14 cellular contexts compared by ENCODE assay signal in the genomic region with DNA sequence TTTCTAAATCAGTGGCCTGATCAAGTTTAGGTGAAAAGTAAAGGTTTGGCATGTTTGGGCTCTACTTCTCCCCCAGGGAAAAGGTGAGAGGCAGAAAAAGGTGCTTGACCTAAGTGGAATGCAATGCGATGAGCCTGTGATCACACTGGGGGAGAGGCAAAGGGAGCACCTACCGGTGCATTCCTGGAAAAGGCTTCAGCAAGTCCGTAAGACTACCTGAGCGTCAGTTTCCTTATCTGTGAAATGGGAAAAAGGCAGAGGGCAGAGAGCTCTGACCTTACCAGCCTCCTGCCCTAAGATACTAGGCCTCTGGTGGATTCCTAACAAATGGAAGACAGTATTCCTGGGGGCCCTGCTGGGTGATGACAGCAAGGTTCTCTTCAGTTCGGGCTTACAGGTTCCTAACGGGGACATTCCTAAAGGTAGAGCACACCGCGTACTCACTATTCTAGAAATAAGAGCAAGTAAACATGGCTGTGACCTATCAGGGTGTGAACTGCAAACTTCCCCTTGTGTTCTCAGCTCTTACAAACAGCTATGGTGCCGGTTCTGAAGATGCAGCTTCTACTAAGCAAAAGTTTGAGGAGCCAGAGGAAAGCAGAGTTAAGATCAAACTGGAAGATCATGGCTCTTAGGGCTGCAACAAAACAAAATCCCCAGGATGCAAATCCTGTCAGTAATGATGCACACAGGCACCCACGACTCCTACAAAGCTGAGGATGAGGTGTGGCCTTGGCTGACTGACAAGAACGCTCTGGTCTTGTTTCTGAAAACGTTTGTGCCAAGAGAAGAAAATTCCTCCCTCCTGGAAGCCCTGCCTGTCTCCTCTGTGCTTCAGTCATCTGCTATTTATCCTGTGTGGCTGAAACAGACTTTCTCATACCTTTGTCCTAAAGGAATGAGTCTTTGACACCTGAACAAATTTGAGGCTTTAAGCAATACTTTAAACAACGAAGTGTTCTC. TPM values are rescaled to one million over a fixed set of nuclear protein-coding genes. Genes with fewer than 3 reads are reported as not detected.
A peak's percentile ranks its signal among the peaks of the same experiment; 100 is the strongest.
DNase-seq lines count a peak whose midpoint lies in the region; ATAC-seq and TF ChIP-seq lines count a peak whose summit lies in the region.
"Had no signal": no experiment of that assay in that cellular context is flagged by ENCODE, and none has a peak within 500 bp of the region (broad histone marks: within the 10 kb centered on the region; RNA-seq: fewer than 3 reads in every experiment).

No MANE protein-coding gene starts in this region.

- TF ChIP-seq POLR2A in IMR-90 (IDR thresholded peaks at IDR 0.05; ENCODE audit: low read depth, low read length) (no peak), right lobe of liver (IDR thresholded peaks at IDR 0.05) (no peak), testis (IDR thresholded peaks at IDR 0.05) (no peak)

- no peaks in the 10 kb centered on the region for H3K9me1 ChIP-seq in IMR-90 (ENCODE audit: insufficient read depth, low read length)

- WGBS in IMR-90 (ENCODE audit: extremely low coverage in 2 of 2, insufficient read length in 1 of 2), 2 experiments = 88% methylated on average over 1 of the region's 13 CpGs; no CpG with 5 or more reads in 1 of the 2 experiments
- 22% methylated on average over 9 of the region's 13 CpGs for WGBS in right lobe of liver (ENCODE audit: insufficient coverage, low coverage, low lambda C conversion rate, missing lambda C conversion rate)
- 49 to 51% methylated on average over 13 of the region's 13 CpGs for WGBS in testis, 2 donors

- H3K36me3 ChIP-seq in IMR-90 (ENCODE audit: control insufficient read depth, insufficient read depth, low read length) = no peaks in the 10 kb centered on the region
- H3K36me3 ChIP-seq in right lobe of liver = no peaks in the 10 kb centered on the region
- H3K36me3 ChIP-seq in testis (ENCODE audit: low read depth, missing control alignments) = no peaks in the 10 kb centered on the region
- H3K36me3 ChIP-seq: SJSA1 had no signal

- no peak overlapping the region for H2BK15ac ChIP-seq in IMR-90 (ENCODE audit: low read depth, low read length)

- H2BK120ac ChIP-seq in IMR-90 (ENCODE audit: low read depth, low read length) = no peak overlapping the region

- no peaks in the 10 kb centered on the region for H3K79me1 ChIP-seq in IMR-90 (ENCODE audit: low read depth in 1 of 2, low read length in 2 of 2)

- H2AK5ac ChIP-seq in IMR-90 (ENCODE audit: low read depth, low read length) = no peak overlapping the region

- H3K9me3 Mint-ChIP-seq in glutamatergic neuron (ENCODE audit: unreplicated experiment) = no peaks in the 10 kb centered on the region
- H3K9me3 Mint-ChIP-seq: H9 had no signal

- ATAC-seq in IMR-90 (ENCODE audit: low read depth) (no peak), right lobe of liver (no peak), HG02840 (IDR thresholded peaks at IDR 0.05; ENCODE audit: low FRiP score, unreplicated experiment) (no peak)
- ATAC-seq: activated CD8-positive, alpha-beta T cell treated with anti-CD3 and anti-CD28 coated beads, Interleukin-2, amount 10 ng/mL, durations not matched to agents 7 days and 5 days had no signal

- no peaks in the 10 kb centered on the region for H3K27me3 Mint-ChIP-seq in glutamatergic neuron (ENCODE audit: unreplicated experiment)

- no peak overlapping the region for H3K9ac ChIP-seq in IMR-90 (ENCODE audit: low read depth, low read length)

- H3K56ac ChIP-seq in IMR-90 (ENCODE audit: extremely low read depth, insufficient read depth, low read length) = no peak overlapping the region

- H3K9me3 ChIP-seq in IMR-90 (ENCODE audit: control insufficient read depth, insufficient read depth, low read length) (no peaks in the 10 kb centered on the region), right lobe of liver (no peaks in the 10 kb centered on the region), testis (no peaks in the 10 kb centered on the region)
- H3K9me3 ChIP-seq: SJSA1 had no signal

- H3K4me3 Mint-ChIP-seq in glutamatergic neuron (ENCODE audit: unreplicated experiment) = no peak overlapping the region
- H3K4me3 Mint-ChIP-seq: activated CD8-positive, alpha-beta T cell treated with anti-CD3 and anti-CD28 coated beads, Interleukin-2, amount 10 ng/mL, durations not matched to agents 7 days and 5 days; H9 had no signal

- no peak overlapping the region for H3K23ac ChIP-seq in IMR-90 (ENCODE audit: low read depth, low read length)

- POLR2A ChIA-PET in IMR-90 (lab: Charles Lee; ENCODE audit: unreplicated experiment) = no interaction called here

- H3K36me3 Mint-ChIP-seq in glutamatergic neuron (ENCODE audit: unreplicated experiment) = no peaks in the 10 kb centered on the region

- H3K4me2 ChIP-seq in IMR-90 (ENCODE audit: low read depth, low read length) = no peak overlapping the region

- H3K14ac ChIP-seq in IMR-90 (replicated peaks; ENCODE audit: low read depth, low read length) = no peak overlapping the region

- H2BK20ac ChIP-seq in IMR-90 (ENCODE audit: low read depth, low read length) = no peak overlapping the region

- H2BK5ac ChIP-seq in IMR-90 (ENCODE audit: low read depth, low read length, poor library complexity, severe bottlenecking) = no peak overlapping the region

- H3K27me3 ChIP-seq in IMR-90 (ENCODE audit: control insufficient read depth, insufficient read depth, low read length) (no peaks in the 10 kb centered on the region; the same call in 1 of the 2 replicates), right lobe of liver (no peaks in the 10 kb centered on the region), testis (no peaks in the 10 kb centered on the region)

- no TSS peak for BruUV-seq in IMR-90 (replicated peaks; lab: Mats Ljungman, UMichigan)

- intact Hi-C loops in IMR-90 (cut with micrococcal nuclease) = no loop called here
- intact Hi-C loops in right lobe of liver (cut with DNase I) = no loop called here
- intact Hi-C loops in testis (cut with DNase I; ENCODE audit: low total_unique reads) = no loop called here

- no peak overlapping the region for H4K5ac ChIP-seq in IMR-90 (ENCODE audit: low read depth, low read length)

- H3K4me3 ChIP-seq in IMR-90 (ENCODE audit: insufficient read depth, low read depth, low read length) (no peak overlapping the region), right lobe of liver (no peak overlapping the region), testis (no peak overlapping the region)
- H3K4me3 ChIP-seq: SJSA1 had no signal

- no peak overlapping the region for H4K91ac ChIP-seq in IMR-90 (ENCODE audit: insufficient read depth, low read depth, low read length)

- TF ChIP-seq CTCF in IMR-90 (conservative IDR thresholded peaks at IDR 0.05; ENCODE audit: low read depth, low read length) (no peak), right lobe of liver (IDR thresholded peaks at IDR 0.05) (no peak), testis (IDR thresholded peaks at IDR 0.05) (no peak), glutamatergic neuron (IDR thresholded peaks at IDR 0.05; ENCODE audit: partially characterized antibody, unreplicated experiment) (no peak)

- no peaks in the 10 kb centered on the region for H4K20me1 ChIP-seq in IMR-90 (ENCODE audit: insufficient read depth, low read length)

- dilution Hi-C loops in IMR-90 (cut with HindIII; ENCODE audit: low sequenced_read_pairs, unreplicated experiment) = no loop called here

- no peak for TF ChIP-seq RAD21 in IMR-90 (IDR thresholded peaks at IDR 0.05; ENCODE audit: low read length)

- no peak overlapping the region for H2AFZ ChIP-seq in IMR-90 (replicated peaks; ENCODE audit: low read length, poor library complexity)

- no peak overlapping the region for H3K18ac ChIP-seq in IMR-90 (ENCODE audit: low read depth, low read length)

- no peak overlapping the region for H4K8ac ChIP-seq in IMR-90 (ENCODE audit: low read depth in 2 of 2, low read length in 2 of 2)

- no peaks in the 10 kb centered on the region for H3K4me1 Mint-ChIP-seq in glutamatergic neuron (ENCODE audit: low read depth, unreplicated experiment)

- no peak overlapping the region for H2AK9ac ChIP-seq in IMR-90 (replicated peaks; ENCODE audit: low read depth, low read length, poor library complexity)

- H3K4me1 ChIP-seq in IMR-90 (ENCODE audit: control insufficient read depth, insufficient read depth, low read length) (0 out of 2 replicates have a peak, but pooled peaks cover 1% of the 10 kb centered on the region), right lobe of liver (peaks cover 0 to 49% (median 24%) of the 10 kb centered on the region in 4 donors), testis (peaks cover 33% of the 10 kb centered on the region)
- H3K4me1 ChIP-seq: SJSA1 had no signal

- no peak overlapping the region for H3K27ac ChIP-seq in IMR-90 (ENCODE audit: insufficient read depth, low read length)
- peak overlapping the region; percentile 31 for H3K27ac ChIP-seq in cingulate gyrus (ENCODE audit: low read depth, low read length)
- H3K27ac ChIP-seq in right lobe of liver = peak overlapping the region in 2 of 3 donors; percentile 4 to 78
- H3K27ac ChIP-seq in testis = peak overlapping the region; percentile 73 to 82
- H3K27ac ChIP-seq: SJSA1 had no signal

- H3K27ac Mint-ChIP-seq in glutamatergic neuron (ENCODE audit: unreplicated experiment) = no peak overlapping the region
- H3K27ac Mint-ChIP-seq: activated CD8-positive, alpha-beta T cell treated with anti-CD3 and anti-CD28 coated beads, Interleukin-2, amount 10 ng/mL, durations not matched to agents 7 days and 5 days; H9 had no signal

- H3K4ac ChIP-seq in IMR-90 (ENCODE audit: low read depth, low read length) = no peak overlapping the region

- CTCF ChIA-PET in IMR-90 (lab: Yijun Ruan, JAX) = no interaction called here

- DNase-seq in IMR-90 = peak; percentile 21
- no peak for DNase-seq in right lobe of liver
- peak; percentile 90 for DNase-seq in testis
- no peak for DNase-seq in NCI-H526 treated with DMSO at 0.1 percent for 48 hours (lab: John Stamatoyannopoulos, UW)
- DNase-seq in Ammon's horn (ENCODE audit: low spot score) = no peak
- DNase-seq in glutamatergic neuron = no peak
- DNase-seq: activated CD8-positive, alpha-beta T cell treated with anti-CD3 and anti-CD28 coated beads, Interleukin-2, amount 10 ng/mL, durations not matched to agents 7 days and 5 days; aorta; H9; NCI-H187 treated with DMSO at 0.1 percent for 48 hours; stimulated activated CD4-positive, alpha-beta T cell treated with anti-CD3 and anti-CD28 coated beads, Interleukin-2, amount 100 ng/mL, for 24 hours had no signal

- in situ Hi-C loops in IMR-90 (cut with MboI; ENCODE audit: low sequenced_read_pairs) = no loop called here

TF ChIP-seq in IMR-90, 13 proteins besides CTCF, POLR2A, EP300 and RAD21 (continues in another document):
- no peak for TF ChIP-seq MXI1 (IDR thresholded peaks at IDR 0.05; ENCODE audit: borderline replicate concordance, low read depth, low read length)
- no peak for TF ChIP-seq RFX5 (IDR thresholded peaks at IDR 0.05; ENCODE audit: low read depth, low read length)
- no peak for TF ChIP-seq FOS (IDR thresholded peaks at IDR 0.05; ENCODE audit: low read depth, low read length)
- no peak for TF ChIP-seq CEBPB (IDR thresholded peaks at IDR 0.05; ENCODE audit: low read depth, low read length)

RNA-seq across cellular contexts. Expression of gene ACSL5, which starts 13.3 kb away (rescaled TPM):
- total RNA-seq in IMR-90 (2012; rRNA removed) (1.1 and 1.3 TPM in 2 replicates), right lobe of liver (10 to 100 TPM; 35.1 to 92.4 (median 73.8) TPM), testis (10 to 100 TPM; 10.1 to 11.4 TPM), glutamatergic neuron (ENCODE audit: unreplicated experiment) (not detected)
- polyA plus RNA-seq in IMR-90 (2012; rRNA removed) (0.86 and 0.87 TPM in 2 replicates), testis (ENCODE audit: insufficient read depth, low read depth, low replicate concordance) (20.1 TPM)
- polyA plus RNA-seq in IMR-90 (2012; cell fraction: cytosol; rRNA removed) = 0.31 and 0.43 TPM in 2 replicates
- 0.59 and 3.7 TPM in 2 replicates for polyA plus RNA-seq in IMR-90 (2012; cell fraction: nucleus; rRNA removed; ENCODE audit: low replicate concordance)
- total RNA-seq: H9 had no signal

Comparison
In these comparisons a context has a peak if more than half of its experiments do, and no peak if none do; other contexts are left out.
1. DNase-seq: peak in IMR-90 (single experiment) and testis (single experiment); none in right lobe of liver (0 of 3), NCI-H526 treated with DMSO at 0.1 percent for 48 hours (single experiment), Ammon's horn (single experiment) and glutamatergic neuron (single experiment).